In the genomic region with DNA sequence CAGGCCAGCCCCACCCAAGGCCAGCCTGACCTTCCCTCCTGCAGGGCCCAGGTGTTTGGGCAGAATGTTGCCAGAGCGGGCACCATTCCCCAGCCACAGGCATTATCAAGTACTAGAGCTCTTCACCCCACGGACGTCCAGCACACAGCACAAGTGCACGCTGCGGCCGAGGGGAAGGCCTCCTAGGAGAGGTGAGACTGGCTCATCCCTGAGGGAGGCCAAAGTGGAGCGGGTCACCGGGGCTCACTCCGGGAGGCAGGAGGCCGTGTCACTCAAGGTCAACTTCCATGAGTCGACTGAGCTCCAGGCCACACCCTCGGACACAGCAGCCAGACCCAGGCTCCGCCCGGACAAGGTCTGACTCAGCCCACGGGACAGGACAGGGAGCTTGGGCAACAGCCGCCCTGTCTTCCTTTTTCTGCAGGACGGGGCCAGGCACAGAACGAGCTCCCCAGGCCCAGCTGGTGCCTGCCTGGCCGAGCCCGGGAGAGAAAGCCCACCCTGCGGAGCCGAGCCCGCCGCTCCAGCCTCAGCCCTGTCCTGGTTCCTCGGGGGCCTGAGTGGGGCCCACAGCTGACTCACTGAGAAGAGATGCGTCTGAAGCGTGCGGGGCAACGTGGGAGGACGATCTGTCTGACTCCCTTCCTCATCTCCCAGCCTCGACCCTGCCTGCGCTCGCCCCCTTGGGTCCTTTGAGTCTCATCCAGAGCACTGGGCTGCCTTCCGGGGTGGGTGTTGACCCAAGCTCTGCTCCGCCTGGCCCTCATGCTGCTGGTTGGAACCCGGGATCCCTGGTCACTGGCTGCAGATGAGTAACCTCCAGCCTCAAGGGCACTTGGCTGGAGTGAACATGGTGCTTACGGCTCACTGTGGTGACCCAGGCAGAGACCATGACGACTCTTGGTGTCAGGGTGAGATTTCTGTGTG, we compare ENCODE assay signal across 8 cellular contexts. TPM values are rescaled to one million over a fixed set of nuclear protein-coding genes. Genes with fewer than 3 reads are reported as not detected.
A peak's percentile ranks its signal among the peaks of the same experiment; 100 is the strongest.
DNase-seq lines count a peak whose midpoint lies in the region; ATAC-seq and TF ChIP-seq lines count a peak whose summit lies in the region.

No MANE protein-coding gene starts in this region.

- peaks cover 4% of the 10 kb centered on the region for H3K27me3 Mint-ChIP-seq in activated naive CD8-positive, alpha-beta T cell treated with anti-CD3 and anti-CD28 coated beads, Interleukin-2, amount 10 ng/mL, durations not matched to agents 7 days and 5 days
- H3K27me3 Mint-ChIP-seq in activated naive CD8-positive, alpha-beta T cell treated with anti-CD3 and anti-CD28 coated beads, Interleukin-2, amount 50 U/mL, for 24 hours: peaks cover 7% of the 10 kb centered on the region
- H3K27me3 Mint-ChIP-seq in stimulated activated naive CD8-positive, alpha-beta T cell treated with anti-CD3 and anti-CD28 coated beads, Interleukin-15, amount 100 ng/mL, for 72 hours: peaks cover 41% of the 10 kb centered on the region

- 64 to 66% methylated on average over 37 to 38 of the region's 38 CpGs for WGBS in lung, 2 donors

- no peaks in the 10 kb centered on the region for H3K36me3 Mint-ChIP-seq in activated naive CD8-positive, alpha-beta T cell treated with anti-CD3 and anti-CD28 coated beads, Interleukin-2, amount 10 ng/mL, durations not matched to agents 7 days and 5 days
- no peaks in the 10 kb centered on the region for H3K36me3 Mint-ChIP-seq in activated naive CD8-positive, alpha-beta T cell treated with anti-CD3 and anti-CD28 coated beads, Interleukin-2, amount 50 U/mL, for 24 hours (ENCODE audit: low read depth)

- no peak for ATAC-seq in activated naive CD8-positive, alpha-beta T cell treated with anti-CD3 and anti-CD28 coated beads, Interleukin-2, amount 10 ng/mL, durations not matched to agents 7 days and 5 days (ENCODE audit: low read depth)
- no peak for ATAC-seq in activated naive CD8-positive, alpha-beta T cell treated with anti-CD3 and anti-CD28 coated beads, Interleukin-2, amount 50 U/mL, for 24 hours
- peak; percentile 80 for ATAC-seq in lung (ENCODE audit: insufficient read depth, low FRiP score)
- ATAC-seq in HG03280 (IDR thresholded peaks at IDR 0.05; ENCODE audit: unreplicated experiment): no peak
- no peak for ATAC-seq in GM18907 (IDR thresholded peaks at IDR 0.05; ENCODE audit: unreplicated experiment)
- ATAC-seq in stimulated activated naive CD8-positive, alpha-beta T cell treated with anti-CD3 and anti-CD28 coated beads, Interleukin-15, amount 100 ng/mL, for 72 hours: no peak

- H3K4me1 Mint-ChIP-seq in activated naive CD8-positive, alpha-beta T cell treated with anti-CD3 and anti-CD28 coated beads, Interleukin-2, amount 10 ng/mL, durations not matched to agents 7 days and 5 days: no peaks in the 10 kb centered on the region
- H3K4me1 Mint-ChIP-seq in activated naive CD8-positive, alpha-beta T cell treated with anti-CD3 and anti-CD28 coated beads, Interleukin-2, amount 50 U/mL, for 24 hours: no peaks in the 10 kb centered on the region
- peaks cover 20% of the 10 kb centered on the region for H3K4me1 Mint-ChIP-seq in stimulated activated naive CD8-positive, alpha-beta T cell treated with anti-CD3 and anti-CD28 coated beads, Interleukin-15, amount 100 ng/mL, for 72 hours

- no peaks in the 10 kb centered on the region for H3K9me3 ChIP-seq in lung (ENCODE audit: control insufficient read depth in 2 of 2, insufficient read depth in 1 of 2, low read length in 1 of 2)

- peak; percentile 28 for DNase-seq in activated naive CD8-positive, alpha-beta T cell treated with anti-CD3 and anti-CD28 coated beads, Interleukin-2, amount 10 ng/mL, durations not matched to agents 7 days and 5 days
- no peak for DNase-seq in activated naive CD8-positive, alpha-beta T cell treated with anti-CD3 and anti-CD28 coated beads, Interleukin-2, amount 50 U/mL, for 24 hours
- DNase-seq in coronary artery (ENCODE audit: low spot score) (peak; percentile 91), lung (ENCODE audit: low spot score) (peak; percentile 88)
- DNase-seq in activated CD4-positive, CD25-positive, alpha-beta regulatory T cell treated with anti-CD3 and anti-CD28 coated beads, Interleukin-2, amount 50 U/mL, for 72 hours: no peak
- no peak for DNase-seq in stimulated activated naive CD8-positive, alpha-beta T cell treated with anti-CD3 and anti-CD28 coated beads, Interleukin-15, amount 100 ng/mL, for 72 hours

- H3K27ac ChIP-seq in coronary artery (peak overlapping the region; percentile 9 to 91), lung (ENCODE audit: low read depth in 1 of 2, low read length in 1 of 2) (peak overlapping the region; percentile 69 to 92)

- POLR2A ChIA-PET in activated naive CD8-positive, alpha-beta T cell treated with anti-CD3 and anti-CD28 coated beads, Interleukin-2, amount 10 ng/mL, durations not matched to agents 7 days and 5 days (lab: Charles Lee): interaction anchor here (1.8 kb wide), 1 partner anchor 13 kb away, joined by 5 read pairs; the partner anchor contains the start of genes ATP5ME and MYL5

- no peaks in the 10 kb centered on the region for H3K9me3 Mint-ChIP-seq in activated naive CD8-positive, alpha-beta T cell treated with anti-CD3 and anti-CD28 coated beads, Interleukin-2, amount 10 ng/mL, durations not matched to agents 7 days and 5 days
- H3K9me3 Mint-ChIP-seq in activated naive CD8-positive, alpha-beta T cell treated with anti-CD3 and anti-CD28 coated beads, Interleukin-2, amount 50 U/mL, for 24 hours: no peaks in the 10 kb centered on the region
- no peaks in the 10 kb centered on the region for H3K9me3 Mint-ChIP-seq in stimulated activated naive CD8-positive, alpha-beta T cell treated with anti-CD3 and anti-CD28 coated beads, Interleukin-15, amount 100 ng/mL, for 72 hours

- H3K4me3 ChIP-seq in coronary artery (peak overlapping the region; percentile 60), lung (no peak overlapping the region)

- H3K4me3 Mint-ChIP-seq in activated naive CD8-positive, alpha-beta T cell treated with anti-CD3 and anti-CD28 coated beads, Interleukin-2, amount 10 ng/mL, durations not matched to agents 7 days and 5 days: no peak overlapping the region
- no peak overlapping the region for H3K4me3 Mint-ChIP-seq in activated naive CD8-positive, alpha-beta T cell treated with anti-CD3 and anti-CD28 coated beads, Interleukin-2, amount 50 U/mL, for 24 hours
- no peak overlapping the region for H3K4me3 Mint-ChIP-seq in stimulated activated naive CD8-positive, alpha-beta T cell treated with anti-CD3 and anti-CD28 coated beads, Interleukin-15, amount 100 ng/mL, for 72 hours

- no peaks in the 10 kb centered on the region for H3K27me3 ChIP-seq in lung (ENCODE audit: control insufficient read depth, insufficient read depth)

- TF ChIP-seq CTCF in coronary artery (IDR thresholded peaks at IDR 0.05) (no peak), lung (IDR thresholded peaks at IDR 0.05; ENCODE audit: control extremely low read depth, extremely low read depth) (no peak)

- peaks cover 0 to 5% of the 10 kb centered on the region in 2 donors for H3K36me3 ChIP-seq in lung (ENCODE audit: control insufficient read depth in 2 of 2, insufficient read depth in 2 of 2, low read length in 2 of 2)

- peaks cover 0 to 30% of the 10 kb centered on the region in 2 donors for H3K4me1 ChIP-seq in lung (ENCODE audit: control insufficient read depth in 2 of 2, insufficient read depth in 2 of 2, low read length in 2 of 2)

- no peak overlapping the region for H3K27ac Mint-ChIP-seq in activated naive CD8-positive, alpha-beta T cell treated with anti-CD3 and anti-CD28 coated beads, Interleukin-2, amount 10 ng/mL, durations not matched to agents 7 days and 5 days
- no peak overlapping the region for H3K27ac Mint-ChIP-seq in activated naive CD8-positive, alpha-beta T cell treated with anti-CD3 and anti-CD28 coated beads, Interleukin-2, amount 50 U/mL, for 24 hours
- H3K27ac Mint-ChIP-seq in stimulated activated naive CD8-positive, alpha-beta T cell treated with anti-CD3 and anti-CD28 coated beads, Interleukin-15, amount 100 ng/mL, for 72 hours: peak overlapping the region in 1 of 2 donors; percentile 14

RNA-seq across cellular contexts. Expression of gene SLC49A3, which starts 1.6 kb away (rescaled TPM):
- total RNA-seq in activated naive CD8-positive, alpha-beta T cell treated with anti-CD3 and anti-CD28 coated beads, Interleukin-2, amount 10 ng/mL, durations not matched to agents 7 days and 5 days: 1 to 10 TPM; 2.0 to 2.1 TPM
- total RNA-seq in lung: 10 to 100 TPM in 1 of 2 donors, 1 to 10 TPM in 1; 8.2 to 35.1 TPM
- polyA plus RNA-seq in lung: 10 to 100 TPM; 15.2 to 20.2 TPM

RNA-seq across cellular contexts. Expression of gene MYL5, which starts 13.0 kb away (rescaled TPM):
- 10 to 100 TPM; 20.0 to 21.5 TPM for total RNA-seq in activated naive CD8-positive, alpha-beta T cell treated with anti-CD3 and anti-CD28 coated beads, Interleukin-2, amount 10 ng/mL, durations not matched to agents 7 days and 5 days
- total RNA-seq in lung: 10 to 100 TPM in 1 of 2 donors, 1 to 10 TPM in 1; 5.6 to 20.0 TPM
- polyA plus RNA-seq in lung: 10 to 100 TPM in 1 of 2 donors, 1 to 10 TPM in 1; 5.8 to 15.2 TPM

RNA-seq across cellular contexts. Expression of gene ATP5ME, which starts 13.2 kb away (rescaled TPM):
- total RNA-seq in activated naive CD8-positive, alpha-beta T cell treated with anti-CD3 and anti-CD28 coated beads, Interleukin-2, amount 10 ng/mL, durations not matched to agents 7 days and 5 days: 100 to 1,000 TPM; 184 to 191 TPM
- 100 to 1,000 TPM; 161 to 221 TPM for total RNA-seq in lung
- 100 to 1,000 TPM; 303 to 997 TPM for polyA plus RNA-seq in lung

RNA-seq across cellular contexts. Expression of gene PCGF3, which starts 18.3 kb away (rescaled TPM):
- total RNA-seq in activated naive CD8-positive, alpha-beta T cell treated with anti-CD3 and anti-CD28 coated beads, Interleukin-2, amount 10 ng/mL, durations not matched to agents 7 days and 5 days: 10 to 100 TPM; 45.4 to 51.6 TPM
- total RNA-seq in lung: 10 to 100 TPM; 46.5 to 66.8 TPM
- polyA plus RNA-seq in lung: 10 to 100 TPM; 29.3 to 40.2 TPM

Comparison
In these comparisons a context has a peak if more than half of its experiments do, and no peak if none do; other contexts are left out.
1. DNase-seq: peak in activated naive CD8-positive, alpha-beta T cell treated with anti-CD3 and anti-CD28 coated beads, Interleukin-2, amount 10 ng/mL, durations not matched to agents 7 days and 5 days (single experiment), coronary artery (single experiment) and lung (single experiment); none in activated naive CD8-positive, alpha-beta T cell treated with anti-CD3 and anti-CD28 coated beads, Interleukin-2, amount 50 U/mL, for 24 hours (single experiment), activated CD4-positive, CD25-positive, alpha-beta regulatory T cell treated with anti-CD3 and anti-CD28 coated beads, Interleukin-2, amount 50 U/mL, for 72 hours (single experiment) and stimulated activated naive CD8-positive, alpha-beta T cell treated with anti-CD3 and anti-CD28 coated beads, Interleukin-15, amount 100 ng/mL, for 72 hours (0 of 2).